31 cellular contexts compared by ENCODE assay signal in the genomic region with DNA sequence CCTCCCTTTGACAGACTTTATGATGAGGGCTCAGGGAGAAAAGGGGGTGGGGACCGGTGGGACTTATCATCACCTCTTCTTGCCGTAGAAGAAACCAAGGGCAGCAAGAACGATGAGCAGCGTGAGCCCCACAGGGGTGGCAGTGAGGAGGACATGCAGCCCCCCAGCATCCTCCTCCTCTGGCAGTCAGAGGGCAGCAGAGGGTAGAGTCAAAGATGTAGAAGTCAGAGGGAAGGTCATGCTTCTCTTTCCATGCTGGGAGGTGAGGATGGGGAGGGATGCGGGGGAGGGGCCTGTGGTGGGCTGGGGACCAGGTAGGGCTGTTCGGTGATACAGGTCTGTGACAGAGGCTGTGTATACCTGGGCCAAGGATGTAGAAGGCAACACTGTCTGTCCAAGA. TPM values are rescaled to one million over a fixed set of nuclear protein-coding genes. Genes with fewer than 3 reads are reported as not detected.
DNase-seq lines count a peak whose midpoint lies in the region; FAIRE-seq and TF ChIP-seq lines count a peak whose summit lies in the region.
"Had no signal": no experiment of that assay in that cellular context is flagged by ENCODE, and none has a peak within 500 bp of the region (broad histone marks: within the 10 kb centered on the region; RNA-seq: fewer than 3 reads in every experiment).

No MANE protein-coding gene starts in this region.

- no peaks in the 10 kb centered on the region for H3K9me3 ChIP-seq in Loucy (ENCODE audit: insufficient read depth, low read depth, low read length)
- no peaks in the 10 kb centered on the region for H3K9me3 ChIP-seq in H1 (ENCODE audit: insufficient read depth in 2 of 2, low read depth in 1 of 2, low read length in 1 of 2)
- H3K9me3 ChIP-seq in neuronal stem cell (replicated peaks in 1 of 2; ENCODE audit: control insufficient read depth in 2 of 2, insufficient read depth in 1 of 2, low read depth in 1 of 2, low read length in 2 of 2): peaks cover 0 to 3% of the 10 kb centered on the region in 2 donors
- H3K9me3 ChIP-seq in thyroid gland: no peaks in the 10 kb centered on the region
- H3K9me3 ChIP-seq: gastroesophageal sphincter, pancreas, testis had no signal

- H2BK120ac ChIP-seq in H1 (replicated peaks; ENCODE audit: low read depth, low read length) (no peak overlapping the region), neuronal stem cell (ENCODE audit: low read depth, low read length) (no peak overlapping the region)

- H3K18ac ChIP-seq in H1 (ENCODE audit: extremely low read depth, low read length) (no peak overlapping the region; the same call in 1 of the 2 replicates), neuronal stem cell (ENCODE audit: low read length) (peak overlapping the region; percentile 25)

- H3K36me3 ChIP-seq in Loucy (ENCODE audit: insufficient read depth, low read length) (no peaks in the 10 kb centered on the region), H1 (ENCODE audit: control insufficient read depth in 2 of 4, insufficient read depth in 4 of 4, low read length in 3 of 4) (no peaks in the 10 kb centered on the region), neuronal stem cell (replicated peaks in 1 of 2; ENCODE audit: control insufficient read depth in 2 of 2, insufficient read depth in 2 of 2, low read length in 2 of 2) (no peaks in the 10 kb centered on the region), thyroid gland (no peaks in the 10 kb centered on the region)
- H3K36me3 ChIP-seq: gastroesophageal sphincter, pancreas had no signal

- TF ChIP-seq CTCF in Loucy (conservative IDR thresholded peaks at IDR 0.05; ENCODE audit: low read length) (peak; percentile 26; the same call in 1 of the 2 replicates), H1 (IDR thresholded peaks at IDR 0.05; ENCODE audit: control extremely low read depth in 1 of 3, insufficient read depth in 1 of 3, low read depth in 1 of 3, low read length in 3 of 3) (peak; percentile 50 to 55 (median 55)), thyroid gland (IDR thresholded peaks at IDR 0.05) (no peak)

- H2BK15ac ChIP-seq in H1 (ENCODE audit: low read length) (no peak overlapping the region), neuronal stem cell (ENCODE audit: low read length) (no peak overlapping the region)

- H4K8ac ChIP-seq in H1 (ENCODE audit: extremely low read depth, insufficient read depth, low read length) (no peak overlapping the region), neuronal stem cell (ENCODE audit: low read depth, low read length) (no peak overlapping the region)

- H3K4me1 ChIP-seq in Loucy (ENCODE audit: insufficient read depth, low read length, poor library complexity, severe bottlenecking) (no peaks in the 10 kb centered on the region), H1 (replicated peaks in 1 of 4; ENCODE audit: control insufficient read depth in 3 of 4, insufficient read depth in 4 of 4, low read length in 3 of 4) (peaks cover 0 to 25% (median 12%) of the 10 kb centered on the region in 4 experiments; a peak in 5 of 7 replicates), neuronal stem cell (ENCODE audit: control insufficient read depth in 2 of 2, insufficient read depth in 1 of 2, low read depth in 1 of 2, low read length in 2 of 2) (peaks cover 10 to 18% of the 10 kb centered on the region in 2 donors), thyroid gland (peaks cover 6 to 17% of the 10 kb centered on the region in 2 donors)
- H3K4me1 ChIP-seq: pancreas had no signal

- H3K4ac ChIP-seq in H1 (replicated peaks; ENCODE audit: insufficient read length, low read depth, low read length) (no peak overlapping the region), neuronal stem cell (ENCODE audit: low read length) (no peak overlapping the region)

- no peak for TF ChIP-seq EP300 in H1 (IDR thresholded peaks at IDR 0.05; ENCODE audit: borderline replicate concordance in 1 of 2, low read depth in 2 of 2, low read length in 2 of 2)

- H4K20me1 ChIP-seq in Loucy (ENCODE audit: insufficient read depth, low read length, poor library complexity, severe bottlenecking): no peaks in the 10 kb centered on the region
- peaks cover 7 to 19% of the 10 kb centered on the region in 2 experiments for H4K20me1 ChIP-seq in H1 (replicated peaks in 1 of 2; ENCODE audit: control insufficient read depth in 1 of 2, insufficient read depth in 2 of 2, low read length in 2 of 2)

- H3K27me3 Mint-ChIP-seq in activated CD4-positive, alpha-beta T cell treated with anti-CD3 and anti-CD28 coated beads, Interleukin-2, amount 10 ng/mL, durations not matched to agents 24 days and 14 days: peaks cover 50% of the 10 kb centered on the region

- H3K23ac ChIP-seq in H1 (ENCODE audit: insufficient read length): no peak overlapping the region
- H3K23ac ChIP-seq in neuronal stem cell (ENCODE audit: low read depth, low read length, poor library complexity): no peak overlapping the region

- H3K56ac ChIP-seq in H1 (replicated peaks; ENCODE audit: insufficient read length, low read depth, low read length): no peak overlapping the region

- H3K27me3 ChIP-seq in Loucy (ENCODE audit: insufficient read depth, low read length, poor library complexity, severe bottlenecking): no peaks in the 10 kb centered on the region
- H3K27me3 ChIP-seq in H1 (replicated peaks in 1 of 4; ENCODE audit: control insufficient read depth in 3 of 4, extremely low read depth in 1 of 4, insufficient read depth in 3 of 4, low read length in 3 of 4): peaks cover 59 to 74% (median 72%) of the 10 kb centered on the region in 4 experiments
- peaks cover 33 to 79% (median 67%) of the 10 kb centered on the region in 3 experiments for H3K27me3 ChIP-seq in neuronal stem cell (ENCODE audit: control insufficient read depth in 3 of 3, insufficient read depth in 3 of 3, low read depth in 1 of 3, low read length in 3 of 3)
- H3K27me3 ChIP-seq in thyroid gland: peaks cover 15% of the 10 kb centered on the region
- H3K27me3 ChIP-seq: pancreas, testis had no signal

- intact Hi-C loops in activated CD4-positive, alpha-beta T cell treated with anti-CD3 and anti-CD28 coated beads, Interleukin-2, amount 10 ng/mL, durations not matched to agents 24 days and 14 days (cut with micrococcal nuclease): no loop called here
- intact Hi-C loops in thyroid gland (cut with DNase I): no loop called here

- H3K79me2 ChIP-seq in Loucy (ENCODE audit: insufficient read depth, low read length) (no peaks in the 10 kb centered on the region), H1 (ENCODE audit: control insufficient read depth in 1 of 2, insufficient read depth in 2 of 2, low read length in 2 of 2) (no peaks in the 10 kb centered on the region)
- H3K79me2 ChIP-seq: hepatocyte had no signal

- no peak for FAIRE-seq in H1 (lab: Jason Lieb, UNC)
- FAIRE-seq in GM19239 (lab: Jason Lieb, UNC): no peak
- FAIRE-seq: bronchial epithelial cell, pancreas, urothelium cell line had no signal

- H4K5ac ChIP-seq in H1 (ENCODE audit: insufficient read length, low read depth, low read length): no peak overlapping the region

- H3K9ac ChIP-seq in Loucy (ENCODE audit: low read depth, low read length, poor library complexity, severe bottlenecking) (no peak overlapping the region), H1 (replicated peaks in 1 of 4; ENCODE audit: extremely low read depth in 1 of 4, low read depth in 3 of 4, low read length in 3 of 4) (no peak overlapping the region), neuronal stem cell (ENCODE audit: low read depth, low read length, poor library complexity) (no peak overlapping the region)

- H2BK5ac ChIP-seq in H1 (ENCODE audit: low read depth, low read length): no peak overlapping the region
- no peak overlapping the region for H2BK5ac ChIP-seq in neuronal stem cell (ENCODE audit: low read length)

- no peak for TF ChIP-seq POLR2A in H1 (IDR thresholded peaks at IDR 0.05; ENCODE audit: control extremely low read depth in 1 of 2, low read depth in 2 of 2, low read length in 2 of 2)
- TF ChIP-seq POLR2A in thyroid gland (IDR thresholded peaks at IDR 0.05): no peak

- WGBS in H1 (ENCODE audit: extremely low coverage in 1 of 2, insufficient coverage in 1 of 2, insufficient read length in 1 of 2, insufficient replicate concordance in 2 of 2, low coverage in 1 of 2, low lambda C conversion rate in 2 of 2, missing lambda C conversion rate in 1 of 2), 2 experiments: 53% methylated on average over 6 of the region's 6 CpGs; no CpG with 5 or more reads in 1 of the 2 experiments
- WGBS in neuronal stem cell (ENCODE audit: extremely low coverage in 2 of 2, insufficient read length in 2 of 2, insufficient replicate concordance in 1 of 2), 2 donors: no CpG with 5 or more reads among the region's 6 CpGs
- WGBS in thyroid gland, 2 donors: 47 to 50% methylated on average over 6 of the region's 6 CpGs

- H3K9me3 Mint-ChIP-seq in activated CD4-positive, alpha-beta T cell treated with anti-CD3 and anti-CD28 coated beads, Interleukin-2, amount 10 ng/mL, durations not matched to agents 24 days and 14 days: no peaks in the 10 kb centered on the region

- H2AK5ac ChIP-seq in H1 (ENCODE audit: low read depth, low read length) (no peak overlapping the region), neuronal stem cell (ENCODE audit: low read depth, low read length) (no peak overlapping the region)

- CTCF ChIA-PET in H1 (lab: Charles Lee; ENCODE audit: partially characterized antibody): interaction anchor here (0.7 to 25.2 kb wide), 7 partner anchors 8 to 167 kb away, joined by 3 to 719 read pairs (median 10); a partner anchor contains a TSS

- H4K91ac ChIP-seq in H1 (replicated peaks; ENCODE audit: insufficient read length, low read length): no peak overlapping the region
- H4K91ac ChIP-seq in neuronal stem cell (ENCODE audit: low read depth, low read length, poor library complexity): no peak overlapping the region

- no peaks in the 10 kb centered on the region for H3F3A ChIP-seq in Loucy (ENCODE audit: low read depth)

- POLR2A ChIA-PET in H1 (lab: Charles Lee; ENCODE audit: partially characterized antibody): no interaction called here

- H2BK12ac ChIP-seq in H1 (ENCODE audit: low read depth, low read length) (no peak overlapping the region), neuronal stem cell (ENCODE audit: low read length) (no peak overlapping the region)

- no peaks in the 10 kb centered on the region for H3K9me2 ChIP-seq in Loucy (replicated peaks; ENCODE audit: low read depth, low read length)

- peak overlapping the region; percentile 76 for H3K4me3 Mint-ChIP-seq in activated CD4-positive, alpha-beta T cell treated with anti-CD3 and anti-CD28 coated beads, Interleukin-2, amount 10 ng/mL, durations not matched to agents 24 days and 14 days
- H3K4me3 Mint-ChIP-seq: neural crest cell had no signal

- H2AFZ ChIP-seq in Loucy (ENCODE audit: low read length): no peak overlapping the region
- H2AFZ ChIP-seq in H1 (ENCODE audit: low read length): no peak overlapping the region
- no peak overlapping the region for H2AFZ ChIP-seq in neuronal stem cell (ENCODE audit: low read length)
- H2AFZ ChIP-seq: hepatocyte had no signal

- H2BK20ac ChIP-seq in H1 (ENCODE audit: low read length): no peak overlapping the region

- peaks cover 11% of the 10 kb centered on the region for H3K23me2 ChIP-seq in H1 (ENCODE audit: low read depth, low read length)

- peaks cover 30% of the 10 kb centered on the region for H3K4me1 Mint-ChIP-seq in activated CD4-positive, alpha-beta T cell treated with anti-CD3 and anti-CD28 coated beads, Interleukin-2, amount 10 ng/mL, durations not matched to agents 24 days and 14 days

- H3K36me3 Mint-ChIP-seq in activated CD4-positive, alpha-beta T cell treated with anti-CD3 and anti-CD28 coated beads, Interleukin-2, amount 10 ng/mL, durations not matched to agents 24 days and 14 days (ENCODE audit: low read depth): peaks cover 2% of the 10 kb centered on the region

- TF ChIP-seq RAD21 in H1 (IDR thresholded peaks at IDR 0.05 in 1 of 2, conservative IDR thresholded peaks at IDR 0.05 in 1 of 2; ENCODE audit: low read depth in 2 of 2, low read length in 2 of 2): peak; percentile 38 to 49; a peak in 3 of 4 replicates

- no peaks in the 10 kb centered on the region for H3K79me1 ChIP-seq in H1 (ENCODE audit: low read depth, low read length)
- H3K79me1 ChIP-seq in neuronal stem cell (ENCODE audit: low read depth, low read length): no peaks in the 10 kb centered on the region

- H3K27ac ChIP-seq in H1 (ENCODE audit: low read depth, low read length): no peak overlapping the region
- no peak overlapping the region for H3K27ac ChIP-seq in neuronal stem cell (replicated peaks; ENCODE audit: low read length)
- no peak overlapping the region for H3K27ac ChIP-seq in thyroid gland
- H3K27ac ChIP-seq: gastroesophageal sphincter, hepatocyte, pancreas, testis had no signal

- H3K4me3 ChIP-seq in Loucy (ENCODE audit: low read length, poor library complexity, severe bottlenecking) (no peak overlapping the region), H1 (ENCODE audit: extremely low read depth in 1 of 4, insufficient read depth in 2 of 4, low read depth in 3 of 4, low read length in 4 of 4) (no peak overlapping the region), neuronal stem cell (ENCODE audit: low read length in 2 of 2) (peak overlapping the region in 1 of 2 donors; percentile 22), thyroid gland (replicated peaks in 1 of 3) (no peak overlapping the region)
- H3K4me3 ChIP-seq: gastroesophageal sphincter, hepatocyte, pancreas, testis had no signal

- H3K14ac ChIP-seq in H1 (ENCODE audit: insufficient read length): no peak overlapping the region
- no peak overlapping the region for H3K14ac ChIP-seq in neuronal stem cell (ENCODE audit: low read length)

- no peak for DNase-seq in activated CD4-positive, alpha-beta T cell treated with anti-CD3 and anti-CD28 coated beads, Interleukin-2, amount 10 ng/mL, durations not matched to agents 24 days and 14 days
- DNase-seq in activated CD4-positive, alpha-beta T cell treated with anti-CD3 and anti-CD28 coated beads for 48 hours: no peak
- DNase-seq in H1 (ENCODE audit: low read depth in 1 of 2, low spot score in 2 of 2): no peak
- DNase-seq in neuronal stem cell (ENCODE audit: low spot score): no peak
- DNase-seq in AG08396 (ENCODE audit: low spot score): no peak
- no peak for DNase-seq in GM19239 (ENCODE audit: insufficient read length, low spot score)
- DNase-seq in thyroid gland: no peak
- DNase-seq: activated CD4-positive, alpha-beta T cell treated with anti-CD3 and anti-CD28 coated beads for 4 hours; activated naive CD4-positive, alpha-beta T cell treated with anti-CD3 and anti-CD28 coated beads, Interleukin-2, amount 50 U/mL, for 16 hours; anterior cingulate cortex; IMR-90; mammary epithelial cell; MV-4-11; NCI-H1436 treated with DMSO at 0.1 percent for 48 hours; NCI-H2081 treated with DMSO at 0.1 percent for 48 hours; NCI-H226; NCI-H69; Right ventricle myocardium superior; stimulated activated naive CD4-positive, alpha-beta T cell; testis had no signal

- no peak overlapping the region for H3K27ac Mint-ChIP-seq in activated CD4-positive, alpha-beta T cell treated with anti-CD3 and anti-CD28 coated beads, Interleukin-2, amount 10 ng/mL, durations not matched to agents 24 days and 14 days

- H3K4me2 ChIP-seq in Loucy (ENCODE audit: low read depth, low read length, poor library complexity, severe bottlenecking) (no peak overlapping the region), H1 (ENCODE audit: insufficient read depth in 1 of 2, low read depth in 2 of 2, low read length in 2 of 2) (peak overlapping the region in 1 of 2 experiments; percentile 92; a peak in 1 of 4 replicates), neuronal stem cell (ENCODE audit: insufficient read depth, low read length, poor library complexity, severe bottlenecking) (no peak overlapping the region)

RNA-seq across cellular contexts. Expression of a gene that starts 14.8 kb away (rescaled TPM):
- total RNA-seq in activated CD4-positive, alpha-beta T cell treated with anti-CD3 and anti-CD28 coated beads, Interleukin-2, amount 10 ng/mL, durations not matched to agents 24 days and 14 days: 0.68 and 0.71 TPM in 2 replicates
- not detected in 2 replicates for total RNA-seq in H1 (2021; fragmentation: NEBNext Ultra II Directional; extraction: Animal tissue kit (Norgen Biotek cat#: 25700))
- polyA plus RNA-seq in H1 (2011; rRNA removed): 0.02 TPM in 2 replicates
- not detected for polyA plus RNA-seq in H1 (2011; cell fraction: cytosol; rRNA removed)
- 0.17 TPM for polyA plus RNA-seq in H1 (2011; cell fraction: nucleus; rRNA removed)
- polyA plus RNA-seq in H1 (2012, experiment 1 of 2): 0.03 to 0.04 TPM in 2 of 4 replicates, not detected in the others
- polyA plus RNA-seq in H1 (2012, experiment 2 of 2): 0.03 TPM
- not detected for polyA plus RNA-seq in H1 (2013, experiment 1 of 2)
- polyA plus RNA-seq in H1 (2013, experiment 2 of 2): under 0.01 TPM
- 0.07 TPM in 1 of 2 replicates, not detected in the other for polyA minus RNA-seq in H1 (2011; rRNA and poly(A)+ RNA removed)
- polyA minus RNA-seq in H1 (2011; cell fraction: cytosol; rRNA and poly(A)+ RNA removed): not detected
- polyA minus RNA-seq in H1 (2011; cell fraction: nucleus; rRNA and poly(A)+ RNA removed): 0.10 TPM
- 0.01 TPM for polyA plus RNA-seq in neuronal stem cell (2013, experiment 1 of 2)
- 0.01 TPM for polyA plus RNA-seq in neuronal stem cell (2013, experiment 2 of 2)
- total RNA-seq in thyroid gland: not detected
- total RNA-seq: A172, bronchial epithelial cell, hepatocyte, IMR-90, LHCN-M2, mammary epithelial cell, renal cortical epithelial cell had no signal
- polyA plus RNA-seq: hepatocyte, IMR-90, mammary epithelial cell had no signal

RNA-seq across cellular contexts. Expression of a gene that starts 16.6 kb away (rescaled TPM):
- 54.3 and 61.2 TPM in 2 replicates for total RNA-seq in activated CD4-positive, alpha-beta T cell treated with anti-CD3 and anti-CD28 coated beads, Interleukin-2, amount 10 ng/mL, durations not matched to agents 24 days and 14 days
- total RNA-seq in H1 (2021; fragmentation: NEBNext Ultra II Directional; extraction: Animal tissue kit (Norgen Biotek cat#: 25700)): 0.24 and 0.27 TPM in 2 replicates
- 0.12 and 0.13 TPM in 2 replicates for polyA plus RNA-seq in H1 (2011; rRNA removed)
- 0.06 TPM for polyA plus RNA-seq in H1 (2011; cell fraction: cytosol; rRNA removed)
- 0.74 TPM for polyA plus RNA-seq in H1 (2011; cell fraction: nucleus; rRNA removed)
- 0.05 to 0.15 TPM (median 0.13 TPM) in 3 of 4 replicates, not detected in the other for polyA plus RNA-seq in H1 (2012, experiment 1 of 2)
- polyA plus RNA-seq in H1 (2012, experiment 2 of 2): 0.05 TPM
- polyA plus RNA-seq in H1 (2013, experiment 1 of 2): 0.18 TPM
- polyA plus RNA-seq in H1 (2013, experiment 2 of 2): 0.06 TPM
- 0.12 and 0.13 TPM in 2 replicates for polyA minus RNA-seq in H1 (2011; rRNA and poly(A)+ RNA removed)
- not detected for polyA minus RNA-seq in H1 (2011; cell fraction: cytosol; rRNA and poly(A)+ RNA removed)
- not detected for polyA minus RNA-seq in H1 (2011; cell fraction: nucleus; rRNA and poly(A)+ RNA removed)
- 0.07 TPM for polyA plus RNA-seq in neuronal stem cell (2013, experiment 1 of 2)
- 0.11 TPM for polyA plus RNA-seq in neuronal stem cell (2013, experiment 2 of 2)
- total RNA-seq in thyroid gland: 1 to 10 TPM in 1 of 4 donors, under 1 TPM in 3; 0.11 to 1.2 (median 0.63) TPM
- total RNA-seq: bronchial epithelial cell, IMR-90, LHCN-M2, mammary epithelial cell, renal cortical epithelial cell had no signal
- polyA plus RNA-seq: hepatocyte, IMR-90, mammary epithelial cell had no signal

RNA-seq across cellular contexts. Expression of a gene that starts 27.5 kb away (rescaled TPM):
- total RNA-seq in activated CD4-positive, alpha-beta T cell treated with anti-CD3 and anti-CD28 coated beads, Interleukin-2, amount 10 ng/mL, durations not matched to agents 24 days and 14 days: 277 and 282 TPM in 2 replicates
- 3.3 and 4.5 TPM in 2 replicates for total RNA-seq in H1 (2021; fragmentation: NEBNext Ultra II Directional; extraction: Animal tissue kit (Norgen Biotek cat#: 25700))
- polyA plus RNA-seq in H1 (2011; rRNA removed): 7.9 and 13.7 TPM in 2 replicates
- polyA plus RNA-seq in H1 (2011; cell fraction: cytosol; rRNA removed): 10.1 TPM
- polyA plus RNA-seq in H1 (2011; cell fraction: nucleus; rRNA removed): 8.8 TPM
- 3.1 to 8.0 TPM (median 5.5 TPM) in 4 replicates for polyA plus RNA-seq in H1 (2012, experiment 1 of 2)
- 4.7 TPM for polyA plus RNA-seq in H1 (2012, experiment 2 of 2)
- 5.7 TPM for polyA plus RNA-seq in H1 (2013, experiment 1 of 2)
- 5.3 TPM for polyA plus RNA-seq in H1 (2013, experiment 2 of 2)
- 0.57 and 0.78 TPM in 2 replicates for polyA minus RNA-seq in H1 (2011; rRNA and poly(A)+ RNA removed)
- polyA minus RNA-seq in H1 (2011; cell fraction: cytosol; rRNA and poly(A)+ RNA removed): 5.1 TPM
- polyA minus RNA-seq in H1 (2011; cell fraction: nucleus; rRNA and poly(A)+ RNA removed): 4.6 TPM
- 4.3 TPM for polyA plus RNA-seq in neuronal stem cell (2013, experiment 1 of 2)
- polyA plus RNA-seq in neuronal stem cell (2013, experiment 2 of 2): 3.5 TPM
- 1 to 10 TPM; 1.2 to 3.3 (median 2.0) TPM for total RNA-seq in thyroid gland
- total RNA-seq: IMR-90, LHCN-M2, skeletal muscle tissue had no signal
- polyA plus RNA-seq: IMR-90 had no signal

RNA-seq across cellular contexts. Expression of a gene that starts 49.4 kb away (rescaled TPM):
- total RNA-seq in activated CD4-positive, alpha-beta T cell treated with anti-CD3 and anti-CD28 coated beads, Interleukin-2, amount 10 ng/mL, durations not matched to agents 24 days and 14 days: 0.09 and 0.21 TPM in 2 replicates
- 0.71 and 0.82 TPM in 2 replicates for total RNA-seq in H1 (2021; fragmentation: NEBNext Ultra II Directional; extraction: Animal tissue kit (Norgen Biotek cat#: 25700))
- 0.63 and 0.77 TPM in 2 replicates for polyA plus RNA-seq in H1 (2011; rRNA removed)
- 0.44 TPM for polyA plus RNA-seq in H1 (2011; cell fraction: cytosol; rRNA removed)
- 3.3 TPM for polyA plus RNA-seq in H1 (2011; cell fraction: nucleus; rRNA removed)
- polyA plus RNA-seq in H1 (2012, experiment 1 of 2): 0.26 to 0.88 TPM (median 0.65 TPM) in 4 replicates
- 0.39 TPM for polyA plus RNA-seq in H1 (2012, experiment 2 of 2)
- polyA plus RNA-seq in H1 (2013, experiment 1 of 2): 0.53 TPM
- 0.42 TPM for polyA plus RNA-seq in H1 (2013, experiment 2 of 2)
- 0.13 and 0.22 TPM in 2 replicates for polyA minus RNA-seq in H1 (2011; rRNA and poly(A)+ RNA removed)
- 0.37 TPM for polyA minus RNA-seq in H1 (2011; cell fraction: cytosol; rRNA and poly(A)+ RNA removed)
- 1.5 TPM for polyA minus RNA-seq in H1 (2011; cell fraction: nucleus; rRNA and poly(A)+ RNA removed)
- 0.78 TPM for polyA plus RNA-seq in neuronal stem cell (2013, experiment 1 of 2)
- polyA plus RNA-seq in neuronal stem cell (2013, experiment 2 of 2): 0.62 TPM
- 10 to 100 TPM; 11.2 to 21.9 (median 14.4) TPM for total RNA-seq in thyroid gland

Comparison
In these comparisons a context has a peak if more than half of its experiments do, and no peak if none do; other contexts are left out.
1. CTCF ChIP-seq: peak in Loucy (single experiment) and H1 (3 of 3); none in thyroid gland (0 of 6).
2. RNA of a gene that starts 16.6 kb away (total RNA-seq): 54.3 to 61.2 TPM in activated CD4-positive, alpha-beta T cell treated with anti-CD3 and anti-CD28 coated beads, Interleukin-2, amount 10 ng/mL, durations not matched to agents 24 days and 14 days; 0.11 to 1.2 TPM in thyroid gland and 0.24 to 0.27 TPM in H1; every median in the first group is over 10 times any median in the second.
3. RNA of a gene that starts 27.5 kb away (total RNA-seq): 277 to 282 TPM in activated CD4-positive, alpha-beta T cell treated with anti-CD3 and anti-CD28 coated beads, Interleukin-2, amount 10 ng/mL, durations not matched to agents 24 days and 14 days; 3.3 to 4.5 TPM in H1 and 1.2 to 3.3 TPM in thyroid gland; every median in the first group is over 10 times any median in the second.